ENCODE assay signal across 9 cellular contexts in genomic region chr22:46287873-46288751, GRCh38. TPM values are rescaled to one million over a fixed set of nuclear protein-coding genes. Genes with fewer than 3 reads are reported as not detected.
A peak's percentile ranks its signal among the peaks of the same experiment; 100 is the strongest.
DNase-seq lines count a peak whose midpoint lies in the region; ATAC-seq lines count a peak whose summit lies in the region.
"Had no signal": no experiment of that assay in that cellular context is flagged by ENCODE, and none has a peak within 500 bp of the region (broad histone marks: within the 10 kb centered on the region; RNA-seq: fewer than 3 reads in every experiment).

No MANE protein-coding gene starts in this region.

- peaks cover 5% of the 10 kb centered on the region for H3K9me3 Mint-ChIP-seq in activated CD4-positive, alpha-beta T cell treated with anti-CD3 and anti-CD28 coated beads, Interleukin-2, amount 10 ng/mL, durations not matched to agents 7 days and 5 days
- H3K9me3 Mint-ChIP-seq in activated naive CD8-positive, alpha-beta T cell treated with anti-CD3 and anti-CD28 coated beads, Interleukin-2, amount 50 U/mL, for 24 hours = no peaks in the 10 kb centered on the region

- DNase-seq in activated CD4-positive, alpha-beta T cell treated with anti-CD3 and anti-CD28 coated beads, Interleukin-2, amount 10 ng/mL, durations not matched to agents 7 days and 5 days = peak; percentile 41
- no peak for DNase-seq in activated CD4-positive, alpha-beta T cell treated with anti-CD3 and anti-CD28 coated beads for 4 hours
- peak; percentile 29 for DNase-seq in activated naive CD8-positive, alpha-beta T cell treated with anti-CD3 and anti-CD28 coated beads, Interleukin-2, amount 50 U/mL, for 24 hours
- DNase-seq in posterior vena cava (ENCODE audit: low spot score) = peak; percentile 89
- no peak for DNase-seq in A172 (ENCODE audit: low spot score)
- DNase-seq in NCI-H524 treated with DMSO at 0.1 percent for 48 hours (lab: John Stamatoyannopoulos, UW) = no peak
- DNase-seq in NCI-H524 (lab: John Stamatoyannopoulos, UW) = no peak

- H3K4me1 Mint-ChIP-seq in activated CD4-positive, alpha-beta T cell treated with anti-CD3 and anti-CD28 coated beads, Interleukin-2, amount 10 ng/mL, durations not matched to agents 7 days and 5 days = peaks cover 25% of the 10 kb centered on the region
- H3K4me1 Mint-ChIP-seq in activated naive CD8-positive, alpha-beta T cell treated with anti-CD3 and anti-CD28 coated beads, Interleukin-2, amount 50 U/mL, for 24 hours = peaks cover 12% of the 10 kb centered on the region

- ATAC-seq in HG03280 (IDR thresholded peaks at IDR 0.05; ENCODE audit: unreplicated experiment) = peak; percentile 60
- ATAC-seq in activated naive CD8-positive, alpha-beta T cell treated with anti-CD3 and anti-CD28 coated beads, Interleukin-2, amount 50 U/mL, for 24 hours = peak; percentile 64

- POLR2A ChIA-PET in activated CD4-positive, alpha-beta T cell treated with anti-CD3 and anti-CD28 coated beads, Interleukin-2, amount 10 ng/mL, durations not matched to agents 7 days and 5 days (lab: Charles Lee) = no interaction called here

- peaks cover 18% of the 10 kb centered on the region for H3K36me3 Mint-ChIP-seq in activated CD4-positive, alpha-beta T cell treated with anti-CD3 and anti-CD28 coated beads, Interleukin-2, amount 10 ng/mL, durations not matched to agents 7 days and 5 days (ENCODE audit: low read depth)
- peaks cover 14% of the 10 kb centered on the region for H3K36me3 Mint-ChIP-seq in activated naive CD8-positive, alpha-beta T cell treated with anti-CD3 and anti-CD28 coated beads, Interleukin-2, amount 50 U/mL, for 24 hours (ENCODE audit: low read depth)

- H3K4me3 Mint-ChIP-seq in activated CD4-positive, alpha-beta T cell treated with anti-CD3 and anti-CD28 coated beads, Interleukin-2, amount 10 ng/mL, durations not matched to agents 7 days and 5 days = peak overlapping the region; percentile 54
- peak overlapping the region; percentile 75 for H3K4me3 Mint-ChIP-seq in activated naive CD8-positive, alpha-beta T cell treated with anti-CD3 and anti-CD28 coated beads, Interleukin-2, amount 50 U/mL, for 24 hours

- no peaks in the 10 kb centered on the region for H3K27me3 Mint-ChIP-seq in activated CD4-positive, alpha-beta T cell treated with anti-CD3 and anti-CD28 coated beads, Interleukin-2, amount 10 ng/mL, durations not matched to agents 7 days and 5 days
- no peaks in the 10 kb centered on the region for H3K27me3 Mint-ChIP-seq in activated naive CD8-positive, alpha-beta T cell treated with anti-CD3 and anti-CD28 coated beads, Interleukin-2, amount 50 U/mL, for 24 hours

- CTCF ChIA-PET in activated CD4-positive, alpha-beta T cell treated with anti-CD3 and anti-CD28 coated beads, Interleukin-2, amount 10 ng/mL, durations not matched to agents 7 days and 5 days (lab: Charles Lee) = interaction anchor here (0.7 to 3.2 kb wide), 6 partner anchors 10 to 282 kb away, joined by 3 to 12 read pairs (median 3); no protein-coding TSS in a partner anchor

- intact Hi-C loops in posterior vena cava (cut with DNase I) = no loop called here

- peak overlapping the region; percentile 86 for H3K27ac Mint-ChIP-seq in activated CD4-positive, alpha-beta T cell treated with anti-CD3 and anti-CD28 coated beads, Interleukin-2, amount 10 ng/mL, durations not matched to agents 7 days and 5 days
- peak overlapping the region; percentile 65 for H3K27ac Mint-ChIP-seq in activated naive CD8-positive, alpha-beta T cell treated with anti-CD3 and anti-CD28 coated beads, Interleukin-2, amount 50 U/mL, for 24 hours

RNA-seq across cellular contexts. Expression of gene GTSE1, which starts 8.6 kb away (rescaled TPM):
- 100 to 1,000 TPM in 1 of 2 experiments, 10 to 100 TPM in 1; 96.4 to 103 TPM for total RNA-seq in activated CD4-positive, alpha-beta T cell treated with anti-CD3 and anti-CD28 coated beads, Interleukin-2, amount 10 ng/mL, durations not matched to agents 7 days and 5 days
- under 1 TPM; 0.19 to 0.48 TPM for total RNA-seq in posterior vena cava
- total RNA-seq in A172 (2014; rRNA removed; shearing (Covaris generic)) = 13.7 and 14.4 TPM in 2 replicates

RNA-seq across cellular contexts. Expression of gene TTC38, which starts 20.3 kb away (rescaled TPM):
- 10 to 100 TPM; 11.4 to 12.5 TPM for total RNA-seq in activated CD4-positive, alpha-beta T cell treated with anti-CD3 and anti-CD28 coated beads, Interleukin-2, amount 10 ng/mL, durations not matched to agents 7 days and 5 days
- total RNA-seq in posterior vena cava = 10 to 100 TPM; 15.4 to 23.8 TPM
- total RNA-seq in A172 (2014; rRNA removed; shearing (Covaris generic)) = 15.3 and 21.8 TPM in 2 replicates

RNA-seq across cellular contexts. Expression of gene PKDREJ, which starts 25.0 kb away (rescaled TPM):
- not detected for total RNA-seq in activated CD4-positive, alpha-beta T cell treated with anti-CD3 and anti-CD28 coated beads, Interleukin-2, amount 10 ng/mL, durations not matched to agents 7 days and 5 days
- total RNA-seq in posterior vena cava = under 1 TPM; 0.05 to 0.09 TPM
- under 0.01 TPM in 1 of 2 replicates, not detected in the other for total RNA-seq in A172 (2014; rRNA removed; shearing (Covaris generic))
- total RNA-seq: T-helper 2 cell treated with Interferon-gamma antibody and Interleukin-4, amounts not matched to agents 100 ng/mL and 5 ng/mL, for 36 hours had no signal

RNA-seq across cellular contexts. Expression of gene CDPF1, which starts 38.0 kb away (rescaled TPM):
- total RNA-seq in activated CD4-positive, alpha-beta T cell treated with anti-CD3 and anti-CD28 coated beads, Interleukin-2, amount 10 ng/mL, durations not matched to agents 7 days and 5 days = 10 to 100 TPM in 1 of 2 experiments, 1 to 10 TPM in 1; 9.2 to 10.8 TPM
- 1 to 10 TPM; 3.9 to 4.4 TPM for total RNA-seq in posterior vena cava
- 12.5 and 19.1 TPM in 2 replicates for total RNA-seq in A172 (2014; rRNA removed; shearing (Covaris generic))

RNA-seq across cellular contexts. Expression of gene TRMU, which starts 47.4 kb away (rescaled TPM):
- 10 to 100 TPM; 74.3 to 74.4 TPM for total RNA-seq in activated CD4-positive, alpha-beta T cell treated with anti-CD3 and anti-CD28 coated beads, Interleukin-2, amount 10 ng/mL, durations not matched to agents 7 days and 5 days
- 10 to 100 TPM; 21.2 to 27.2 TPM for total RNA-seq in posterior vena cava
- 20.6 and 33.6 TPM in 2 replicates for total RNA-seq in A172 (2014; rRNA removed; shearing (Covaris generic))

Comparison
In these comparisons a context has a peak if more than half of its experiments do, and no peak if none do; other contexts are left out.
1. DNase-seq: peak in activated CD4-positive, alpha-beta T cell treated with anti-CD3 and anti-CD28 coated beads, Interleukin-2, amount 10 ng/mL, durations not matched to agents 7 days and 5 days (single experiment), activated naive CD8-positive, alpha-beta T cell treated with anti-CD3 and anti-CD28 coated beads, Interleukin-2, amount 50 U/mL, for 24 hours (single experiment) and posterior vena cava (single experiment); none in activated CD4-positive, alpha-beta T cell treated with anti-CD3 and anti-CD28 coated beads for 4 hours (0 of 2), A172 (single experiment), NCI-H524 treated with DMSO at 0.1 percent for 48 hours (single experiment) and NCI-H524 (0 of 2).